In genomic region chr6:2818593-2818992, GRCh38 we compare ENCODE assay signal across 11 cellular contexts. TPM values are rescaled to one million over a fixed set of nuclear protein-coding genes. Genes with fewer than 3 reads are reported as not detected.
DNase-seq lines count a peak whose midpoint lies in the region; ATAC-seq and TF ChIP-seq lines count a peak whose summit lies in the region.
"Had no signal": no experiment of that assay in that cellular context is flagged by ENCODE, and none has a peak within 500 bp of the region (broad histone marks: within the 10 kb centered on the region; RNA-seq: fewer than 3 reads in every experiment).

No MANE protein-coding gene starts in this region.

- H2AFZ ChIP-seq in fibroblast of lung (ENCODE audit: low read length) = peak overlapping the region; percentile 44

- 0 out of 2 replicates have a peak overlapping the region, but pooled peaks have one; percentile 28 for H3K4me3 ChIP-seq in BLaER1
- no peak overlapping the region for H3K4me3 ChIP-seq in Panc1 (ENCODE audit: low read depth in 2 of 2, low read length in 2 of 2)
- no peak overlapping the region for H3K4me3 ChIP-seq in fibroblast of lung (replicated peaks in 1 of 4; ENCODE audit: control extremely low read depth in 1 of 4, insufficient read depth in 1 of 4, low read depth in 3 of 4, low read length in 4 of 4)
- H3K4me3 ChIP-seq in naive thymus-derived CD4-positive, alpha-beta T cell (ENCODE audit: low read length) = no peak overlapping the region
- H3K4me3 ChIP-seq: right lobe of liver had no signal

- H3K4me1 ChIP-seq in BLaER1 = peaks cover 55% of the 10 kb centered on the region
- H3K4me1 ChIP-seq in Panc1 (ENCODE audit: control insufficient read depth, insufficient read depth, low read length) = peaks cover 16% of the 10 kb centered on the region
- peaks cover 11% of the 10 kb centered on the region for H3K4me1 ChIP-seq in fibroblast of lung (ENCODE audit: control insufficient read depth, extremely low read depth, insufficient read depth, low read length)
- H3K4me1 ChIP-seq in naive thymus-derived CD4-positive, alpha-beta T cell (ENCODE audit: control insufficient read depth in 2 of 2, insufficient read depth in 2 of 2, low read length in 2 of 2) = peaks cover 0 to 5% of the 10 kb centered on the region in 2 donors
- H3K4me1 ChIP-seq: right lobe of liver had no signal

- H4K20me1 ChIP-seq in BLaER1 (no peaks in the 10 kb centered on the region), fibroblast of lung (ENCODE audit: control insufficient read depth, extremely low read depth, insufficient read depth, low read length) (no peaks in the 10 kb centered on the region)

- H3K9me3 ChIP-seq in BLaER1 (peaks cover 28% of the 10 kb centered on the region), Panc1 (ENCODE audit: control insufficient read depth, insufficient read depth, low read depth, low read length) (peaks cover 17% of the 10 kb centered on the region; the same call in 1 of the 2 replicates), fibroblast of lung (ENCODE audit: control insufficient read depth, insufficient read depth, low read depth, low read length) (no peaks in the 10 kb centered on the region)
- peaks cover 0 to 10% (median 0%) of the 10 kb centered on the region in 3 experiments for H3K9me3 ChIP-seq in naive thymus-derived CD4-positive, alpha-beta T cell (ENCODE audit: control insufficient read depth in 2 of 3, low read length in 3 of 3)

- H3K79me2 ChIP-seq in fibroblast of lung (ENCODE audit: control insufficient read depth, insufficient read depth, low read length) = no peaks in the 10 kb centered on the region

- H3K36me3 Mint-ChIP-seq in naive thymus-derived CD4-positive, alpha-beta T cell = peaks cover 3 to 44% (median 24%) of the 10 kb centered on the region in 5 donors
- peaks cover 15% of the 10 kb centered on the region for H3K36me3 Mint-ChIP-seq in activated naive CD8-positive, alpha-beta T cell treated with anti-CD3 and anti-CD28 coated beads for 36 hours

- H3K27me3 ChIP-seq in BLaER1 (no peaks in the 10 kb centered on the region), Panc1 (ENCODE audit: control insufficient read depth, insufficient read depth, low read length) (no peaks in the 10 kb centered on the region), fibroblast of lung (ENCODE audit: control insufficient read depth, insufficient read depth, low read length) (no peaks in the 10 kb centered on the region)
- no peaks in the 10 kb centered on the region for H3K27me3 ChIP-seq in naive thymus-derived CD4-positive, alpha-beta T cell (ENCODE audit: control insufficient read depth in 2 of 2, insufficient read depth in 2 of 2, low read length in 2 of 2)
- H3K27me3 ChIP-seq: right lobe of liver had no signal

- H3K27ac ChIP-seq in BLaER1 = peak overlapping the region; percentile 95
- H3K27ac ChIP-seq in Panc1 (ENCODE audit: low read length) = peak overlapping the region; percentile 76
- H3K27ac ChIP-seq in fibroblast of lung (ENCODE audit: insufficient read depth, low read length) = peak overlapping the region; percentile 56
- no peak overlapping the region for H3K27ac ChIP-seq in naive thymus-derived CD4-positive, alpha-beta T cell (ENCODE audit: low read depth, low read length)

- no peaks in the 10 kb centered on the region for H3K27me3 Mint-ChIP-seq in naive thymus-derived CD4-positive, alpha-beta T cell
- no peaks in the 10 kb centered on the region for H3K27me3 Mint-ChIP-seq in activated naive CD8-positive, alpha-beta T cell treated with anti-CD3 and anti-CD28 coated beads for 36 hours
- H3K27me3 Mint-ChIP-seq: activated CD8-positive, alpha-beta memory T cell treated with anti-CD3 and anti-CD28 coated beads, Interleukin-2, amount 10 ng/mL, durations not matched to agents 7 days and 5 days had no signal

- DNase-seq in Panc1 (ENCODE audit: low read depth, low spot score) = no peak
- DNase-seq in fibroblast of lung (ENCODE audit: low read depth in 2 of 2) = peak; percentile 42 to 74
- DNase-seq in naive thymus-derived CD4-positive, alpha-beta T cell = peak in 1 of 9 donors; percentile 19
- no peak for DNase-seq in stimulated activated CD4-positive, alpha-beta T cell treated with anti-CD3 and anti-CD28 coated beads, Interleukin-12 subunit alpha, Interleukin-12 subunit beta, amount 100 ng/mL, for 4 hours
- DNase-seq in NCI-H2081 (lab: John Stamatoyannopoulos, UW) = no peak
- no peak for DNase-seq in activated naive CD8-positive, alpha-beta T cell treated with anti-CD3 and anti-CD28 coated beads for 36 hours
- DNase-seq in stimulated activated CD4-positive, alpha-beta T cell treated with anti-CD3 and anti-CD28 coated beads, Interleukin-2, amount 100 ng/mL, for 48 hours = no peak
- DNase-seq: activated CD8-positive, alpha-beta memory T cell treated with anti-CD3 and anti-CD28 coated beads, Interleukin-2, amount 10 ng/mL, durations not matched to agents 7 days and 5 days; COR-L47; right lobe of liver had no signal

- no peak overlapping the region for H3K4me3 Mint-ChIP-seq in naive thymus-derived CD4-positive, alpha-beta T cell
- no peak overlapping the region for H3K4me3 Mint-ChIP-seq in activated naive CD8-positive, alpha-beta T cell treated with anti-CD3 and anti-CD28 coated beads for 36 hours
- H3K4me3 Mint-ChIP-seq: activated CD8-positive, alpha-beta memory T cell treated with anti-CD3 and anti-CD28 coated beads, Interleukin-2, amount 10 ng/mL, durations not matched to agents 7 days and 5 days had no signal

- H3K4me2 ChIP-seq in BLaER1 (peak overlapping the region; percentile 69), fibroblast of lung (ENCODE audit: extremely low read depth, insufficient read depth, low read length) (peak overlapping the region; percentile 75)

- no TSS peak for BruUV-seq in Panc1 (replicated peaks; lab: Mats Ljungman, UMichigan)

- intact Hi-C loops in Panc1 (cut with micrococcal nuclease; ENCODE audit: unreplicated experiment) = no loop called here
- intact Hi-C loops in naive thymus-derived CD4-positive, alpha-beta T cell (cut with micrococcal nuclease) = no loop called here

- no peak overlapping the region for H3K27ac Mint-ChIP-seq in naive thymus-derived CD4-positive, alpha-beta T cell
- no peak overlapping the region for H3K27ac Mint-ChIP-seq in activated naive CD8-positive, alpha-beta T cell treated with anti-CD3 and anti-CD28 coated beads for 36 hours
- H3K27ac Mint-ChIP-seq: activated CD8-positive, alpha-beta memory T cell treated with anti-CD3 and anti-CD28 coated beads, Interleukin-2, amount 10 ng/mL, durations not matched to agents 7 days and 5 days had no signal

- no peak for ATAC-seq in Panc1
- peak; percentile 22 for ATAC-seq in naive thymus-derived CD4-positive, alpha-beta T cell
- ATAC-seq: activated CD8-positive, alpha-beta memory T cell treated with anti-CD3 and anti-CD28 coated beads, Interleukin-2, amount 10 ng/mL, durations not matched to agents 7 days and 5 days had no signal

- in situ Hi-C loops in Panc1 (cut with HindIII; ENCODE audit: low pct_unique_long_range_greater_than_20kb, low sequenced_read_pairs) = no loop called here

- peak overlapping the region; percentile 78; the same call in 1 of the 2 replicates for H3K9ac ChIP-seq in BLaER1
- H3K9ac ChIP-seq in fibroblast of lung (ENCODE audit: insufficient read depth, low read length) = no peak overlapping the region

- peaks cover 12 to 42% (median 34%) of the 10 kb centered on the region in 7 donors for H3K4me1 Mint-ChIP-seq in naive thymus-derived CD4-positive, alpha-beta T cell
- H3K4me1 Mint-ChIP-seq in activated naive CD8-positive, alpha-beta T cell treated with anti-CD3 and anti-CD28 coated beads for 36 hours = peaks cover 9% of the 10 kb centered on the region

- TF ChIP-seq CTCF in Panc1 (IDR thresholded peaks at IDR 0.05) (no peak), fibroblast of lung (conservative IDR thresholded peaks at IDR 0.05 in 1 of 2, IDR thresholded peaks at IDR 0.05 in 1 of 2; ENCODE audit: low read depth in 1 of 2, low read length in 2 of 2) (no peak)

- POLR2A ChIA-PET in Panc1 (lab: Charles Lee) = no interaction called here
- POLR2A ChIA-PET in naive thymus-derived CD4-positive, alpha-beta T cell (lab: Charles Lee) = interaction anchor here (0.7 to 1.0 kb wide), 2 partner anchors 9 to 82 kb away, joined by 3 to 4 read pairs; no protein-coding TSS in a partner anchor

- CTCF ChIA-PET in Panc1 (lab: Charles Lee) = interaction anchor here (0.6 to 1.0 kb wide), 2 partner anchors 27 to 1334 kb away, joined by 3 to 5 read pairs; no protein-coding TSS in a partner anchor
- CTCF ChIA-PET in naive thymus-derived CD4-positive, alpha-beta T cell (lab: Charles Lee) = interaction anchor here (1.0 kb wide), 1 partner anchor 28 kb away, joined by 3 read pairs; no protein-coding TSS in a partner anchor

- peaks cover 12% of the 10 kb centered on the region; the same call in 1 of the 2 replicates for H3K36me3 ChIP-seq in BLaER1
- no peaks in the 10 kb centered on the region for H3K36me3 ChIP-seq in Panc1 (ENCODE audit: control insufficient read depth, insufficient read depth, low read length)
- no peaks in the 10 kb centered on the region for H3K36me3 ChIP-seq in fibroblast of lung (ENCODE audit: control insufficient read depth, insufficient read depth, low read length)
- H3K36me3 ChIP-seq in naive thymus-derived CD4-positive, alpha-beta T cell (ENCODE audit: control insufficient read depth in 2 of 3, insufficient read depth in 3 of 3, low read length in 3 of 3) = no peaks in the 10 kb centered on the region
- H3K36me3 ChIP-seq: right lobe of liver had no signal

- H3K9me3 Mint-ChIP-seq in naive thymus-derived CD4-positive, alpha-beta T cell = peaks cover 0 to 29% (median 16%) of the 10 kb centered on the region in 11 donors
- H3K9me3 Mint-ChIP-seq in activated naive CD8-positive, alpha-beta T cell treated with anti-CD3 and anti-CD28 coated beads for 36 hours = peaks cover 22% of the 10 kb centered on the region

RNA-seq across cellular contexts. Expression of gene SERPINB1, which starts 23.1 kb away (rescaled TPM):
- total RNA-seq in Panc1 (2021; ENCODE audit: unreplicated experiment) = 40.8 TPM
- polyA plus RNA-seq in Panc1 (2012; ENCODE audit: insufficient read length) = 33.9 TPM
- total RNA-seq in fibroblast of lung = 19.3 TPM in 2 replicates
- polyA plus RNA-seq in fibroblast of lung = 35.2 and 39.5 TPM in 2 replicates
- 26.0 and 28.0 TPM in 2 replicates for polyA plus RNA-seq in fibroblast of lung (2012)
- 2.7 and 3.7 TPM in 2 replicates for polyA minus RNA-seq in fibroblast of lung (ENCODE audit: low replicate concordance)
- total RNA-seq in naive thymus-derived CD4-positive, alpha-beta T cell = 100 to 1,000 TPM in 1 of 5 experiments, 10 to 100 TPM in 4; 43.8 to 108 (median 62.5) TPM
- 100 to 1,000 TPM; 129 to 135 TPM for polyA plus RNA-seq in naive thymus-derived CD4-positive, alpha-beta T cell
- 10 to 100 TPM; 38.1 to 44.7 TPM for total RNA-seq in activated naive CD8-positive, alpha-beta T cell treated with anti-CD3 and anti-CD28 coated beads for 36 hours

RNA-seq across cellular contexts. Expression of gene WRNIP1, which starts 53.4 kb away (rescaled TPM):
- total RNA-seq in Panc1 (2021; ENCODE audit: unreplicated experiment) (69.1 TPM), fibroblast of lung (33.1 and 40.8 TPM in 2 replicates)
- polyA plus RNA-seq in Panc1 (2012; ENCODE audit: insufficient read length) = 66.7 TPM
- polyA plus RNA-seq in fibroblast of lung = 29.7 and 32.4 TPM in 2 replicates
- polyA plus RNA-seq in fibroblast of lung (2012) = 25.8 and 29.3 TPM in 2 replicates
- 36.8 and 50.3 TPM in 2 replicates for polyA minus RNA-seq in fibroblast of lung (ENCODE audit: low replicate concordance)
- total RNA-seq in naive thymus-derived CD4-positive, alpha-beta T cell = 10 to 100 TPM; 31.2 to 47.6 (median 37.8) TPM
- polyA plus RNA-seq in naive thymus-derived CD4-positive, alpha-beta T cell = 10 to 100 TPM; 21.8 to 61.8 TPM
- 10 to 100 TPM; 47.6 to 47.8 TPM for total RNA-seq in activated naive CD8-positive, alpha-beta T cell treated with anti-CD3 and anti-CD28 coated beads for 36 hours

Comparison
In these comparisons a context has a peak if more than half of its experiments do, and no peak if none do; other contexts are left out.
1. DNase-seq: peak in fibroblast of lung (2 of 2); none in Panc1 (single experiment), stimulated activated CD4-positive, alpha-beta T cell treated with anti-CD3 and anti-CD28 coated beads, Interleukin-12 subunit alpha, Interleukin-12 subunit beta, amount 100 ng/mL, for 4 hours (single experiment), NCI-H2081 (0 of 2), activated naive CD8-positive, alpha-beta T cell treated with anti-CD3 and anti-CD28 coated beads for 36 hours (single experiment) and stimulated activated CD4-positive, alpha-beta T cell treated with anti-CD3 and anti-CD28 coated beads, Interleukin-2, amount 100 ng/mL, for 48 hours (0 of 2).